24 cellular contexts compared by ENCODE assay signal in genomic region chr17:36594626-36595401, GRCh38. TPM values are rescaled to one million over a fixed set of nuclear protein-coding genes. Genes with fewer than 3 reads are reported as not detected.
DNase-seq lines count a peak whose midpoint lies in the region; ATAC-seq and TF ChIP-seq lines count a peak whose summit lies in the region.
"Had no signal": no experiment of that assay in that cellular context is flagged by ENCODE, and none has a peak within 500 bp of the region (broad histone marks: within the 10 kb centered on the region; RNA-seq: fewer than 3 reads in every experiment).

No MANE protein-coding gene starts in this region.

- H3K9me3 Mint-ChIP-seq in WTC11, result no peaks in the 10 kb centered on the region
- H3K9me3 Mint-ChIP-seq: CD4-positive, CD25-positive, alpha-beta regulatory T cell; GM23338 had no signal

- H3K4me3 ChIP-seq in spleen (no peak overlapping the region), stomach (no peak overlapping the region)
- H3K4me3 ChIP-seq: GM23338, HAP-1, PC-9 had no signal

- H3K36me3 ChIP-seq in spleen, result peaks cover 0 to 13% (median 0%) of the 10 kb centered on the region in 6 donors
- H3K36me3 ChIP-seq in stomach, result peaks cover 0 to 12% (median 5%) of the 10 kb centered on the region in 4 donors

- H3K27me3 Mint-ChIP-seq in WTC11 (ENCODE audit: low read depth), result no peaks in the 10 kb centered on the region
- H3K27me3 Mint-ChIP-seq: CD4-positive, CD25-positive, alpha-beta regulatory T cell had no signal

- H3K9me3 ChIP-seq in spleen (no peaks in the 10 kb centered on the region), stomach (no peaks in the 10 kb centered on the region)
- H3K9me3 ChIP-seq: HAP-1 had no signal

- no peak for DNase-seq in WTC11 (ENCODE audit: low spot score)
- DNase-seq in epithelial cell of prostate (ENCODE audit: low read depth, low spot score), result no peak
- peak; percentile 79 for DNase-seq in mesenteric fat pad (ENCODE audit: low spot score)
- peak; percentile 34 for DNase-seq in spleen
- DNase-seq in stomach, result no peak
- DNase-seq: CD4-positive, CD25-positive, alpha-beta regulatory T cell; COR-L47; DMS79; KBM-7; MM.1S; NCI-H1092; NCI-H1436; NCI-H187 treated with DMSO at 0.1 percent for 48 hours; NCI-H2227 treated with DMSO at 0.1 percent for 48 hours; NCI-H510A; SHP77 treated with DMSO at 0.1 percent for 48 hours had no signal

- H3K27ac ChIP-seq in epithelial cell of prostate (peak overlapping the region; percentile 50), spleen (no peak overlapping the region), stomach (no peak overlapping the region)
- H3K27ac ChIP-seq: HL-60, PC-9, RWPE1 had no signal

- POLR2A ChIA-PET in WTC11 (lab: Charles Lee), result no interaction called here

- ATAC-seq in WTC11, result no peak
- no peak for ATAC-seq in GM21529 (IDR thresholded peaks at IDR 0.05; ENCODE audit: unreplicated experiment)
- ATAC-seq in GM21381 (IDR thresholded peaks at IDR 0.05; ENCODE audit: unreplicated experiment), result no peak
- ATAC-seq: GM23338, HepG2 had no signal

- H3K27ac Mint-ChIP-seq in WTC11, result peak overlapping the region; percentile 78; the same call in 1 of the 2 replicates
- H3K27ac Mint-ChIP-seq: CD4-positive, CD25-positive, alpha-beta regulatory T cell; GM23338 had no signal

- peaks cover 28% of the 10 kb centered on the region for H3K4me1 Mint-ChIP-seq in WTC11

- H3K4me1 ChIP-seq in spleen, result peaks cover 5 to 39% (median 20%) of the 10 kb centered on the region in 6 donors
- peaks cover 17 to 30% (median 23%) of the 10 kb centered on the region in 4 donors for H3K4me1 ChIP-seq in stomach
- H3K4me1 ChIP-seq: HAP-1 had no signal

- CTCF ChIA-PET in WTC11 (lab: Charles Lee), result no interaction called here

- peaks cover 0 to 9% (median 0%) of the 10 kb centered on the region in 7 donors for H3K27me3 ChIP-seq in spleen (replicated peaks in 1 of 7)
- H3K27me3 ChIP-seq in stomach, result no peaks in the 10 kb centered on the region

- H3K4me3 Mint-ChIP-seq in WTC11, result no peak overlapping the region

- peaks cover 11% of the 10 kb centered on the region for H3K36me3 Mint-ChIP-seq in WTC11
- H3K36me3 Mint-ChIP-seq: CD4-positive, CD25-positive, alpha-beta regulatory T cell had no signal

- TF ChIP-seq CTCF in WTC11 (IDR thresholded peaks at IDR 0.05), result no peak
- TF ChIP-seq CTCF in spleen (IDR thresholded peaks at IDR 0.05 in 8 of 11, conservative IDR thresholded peaks at IDR 0.05 in 3 of 11), result no peak
- TF ChIP-seq CTCF in stomach (IDR thresholded peaks at IDR 0.05), result no peak

- TF ChIP-seq EP300 in stomach (IDR thresholded peaks at IDR 0.05), result no peak

- WGBS in spleen, 5 donors, result 64 to 88% (median 82%) methylated on average over 11 to 13 of the region's 13 CpGs
- 68 to 85% (median 83%) methylated on average over 12 to 13 of the region's 13 CpGs for WGBS in stomach, 5 donors

- TF ChIP-seq POLR2A in spleen (IDR thresholded peaks at IDR 0.05) (no peak), stomach (IDR thresholded peaks at IDR 0.05) (no peak)

- intact Hi-C loops in spleen (cut with DNase I; ENCODE audit: low total_unique reads) (no loop called here), stomach (cut with DNase I; ENCODE audit: low total_unique reads) (no loop called here)

TF ChIP-seq in WTC11, 78 proteins besides CTCF, POLR2A, EP300 and RAD21:
- TF ChIP-seq, protein P1, sequence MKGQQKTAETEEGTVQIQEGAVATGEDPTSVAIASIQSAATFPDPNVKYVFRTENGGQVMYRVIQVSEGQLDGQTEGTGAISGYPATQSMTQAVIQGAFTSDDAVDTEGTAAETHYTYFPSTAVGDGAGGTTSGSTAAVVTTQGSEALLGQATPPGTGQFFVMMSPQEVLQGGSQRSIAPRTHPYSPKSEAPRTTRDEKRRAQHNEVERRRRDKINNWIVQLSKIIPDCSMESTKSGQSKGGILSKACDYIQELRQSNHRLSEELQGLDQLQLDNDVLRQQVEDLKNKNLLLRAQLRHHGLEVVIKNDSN (CRISPR knock-in tag; IDR thresholded peaks at IDR 0.05), result no peak
- TF ChIP-seq SMAD4 (CRISPR knock-in tag; IDR thresholded peaks at IDR 0.05) (no peak), OVOL2 (CRISPR knock-in tag; IDR thresholded peaks at IDR 0.05; ENCODE audit: borderline replicate concordance) (no peak), ZNF671 (CRISPR knock-in tag; IDR thresholded peaks at IDR 0.05) (no peak), ESRRA (CRISPR knock-in tag; IDR thresholded peaks at IDR 0.05; ENCODE audit: borderline replicate concordance) (no peak), JAZF1 (CRISPR knock-in tag; IDR thresholded peaks at IDR 0.05) (no peak), ZSCAN18 (CRISPR knock-in tag; IDR thresholded peaks at IDR 0.05) (no peak)
- TF ChIP-seq, protein P2, sequence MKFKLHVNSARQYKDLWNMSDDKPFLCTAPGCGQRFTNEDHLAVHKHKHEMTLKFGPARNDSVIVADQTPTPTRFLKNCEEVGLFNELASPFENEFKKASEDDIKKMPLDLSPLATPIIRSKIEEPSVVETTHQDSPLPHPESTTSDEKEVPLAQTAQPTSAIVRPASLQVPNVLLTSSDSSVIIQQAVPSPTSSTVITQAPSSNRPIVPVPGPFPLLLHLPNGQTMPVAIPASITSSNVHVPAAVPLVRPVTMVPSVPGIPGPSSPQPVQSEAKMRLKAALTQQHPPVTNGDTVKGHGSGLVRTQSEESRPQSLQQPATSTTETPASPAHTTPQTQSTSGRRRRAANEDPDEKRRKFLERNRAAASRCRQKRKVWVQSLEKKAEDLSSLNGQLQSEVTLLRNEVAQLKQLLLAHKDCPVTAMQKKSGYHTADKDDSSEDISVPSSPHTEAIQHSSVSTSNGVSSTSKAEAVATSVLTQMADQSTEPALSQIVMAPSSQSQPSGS (CRISPR knock-in tag; IDR thresholded peaks at IDR 0.05; ENCODE audit: borderline replicate concordance, low read depth), result no peak

RNA-seq across cellular contexts. Expression of gene DHRS11, which starts 3.1 kb away (rescaled TPM):
- 34.8 to 38.0 TPM (median 35.9 TPM) in 3 replicates for total RNA-seq in WTC11 (2021)
- 16.3 TPM for total RNA-seq in mesenteric fat pad
- 1 to 10 TPM; 3.9 to 7.8 (median 5.2) TPM for total RNA-seq in spleen
- 1 to 10 TPM; 4.1 to 5.1 (median 4.7) TPM for polyA plus RNA-seq in spleen
- total RNA-seq in stomach, result 100 to 1,000 TPM in 1 of 5 donors, 10 to 100 TPM in 2, 1 to 10 TPM in 2; 8.5 to 339 (median 14.9) TPM
- 10 to 100 TPM; 11.0 to 12.1 (median 11.0) TPM for polyA plus RNA-seq in stomach

RNA-seq across cellular contexts. Expression of gene MRM1, which starts 6.6 kb away (rescaled TPM):
- total RNA-seq in WTC11 (2021) (12.1 to 16.5 TPM (median 14.2 TPM) in 3 replicates), mesenteric fat pad (4.1 TPM), spleen (1 to 10 TPM; 5.4 to 9.1 (median 7.7) TPM), stomach (10 to 100 TPM in 2 of 5 donors, 1 to 10 TPM in 2, not detected in 1; 1.8 to 38.5 (median 7.4) TPM)
- polyA plus RNA-seq in spleen (10 to 100 TPM in 2 of 3 donors, 1 to 10 TPM in 1; 9.4 to 13.8 (median 12.2) TPM), stomach (1 to 10 TPM; 2.4 to 8.0 (median 7.8) TPM)

RNA-seq across cellular contexts. Expression of gene GGNBP2, which starts 50.1 kb away (rescaled TPM):
- total RNA-seq in WTC11 (2021) (38.1 to 49.6 TPM (median 42.0 TPM) in 3 replicates), mesenteric fat pad (75.4 TPM), spleen (100 to 1,000 TPM in 2 of 7 donors, 10 to 100 TPM in 5; 83.3 to 123 (median 94.7) TPM), stomach (100 to 1,000 TPM in 2 of 5 donors, 10 to 100 TPM in 3; 15.8 to 161 (median 69.8) TPM)
- polyA plus RNA-seq in spleen (10 to 100 TPM; 60.8 to 65.5 (median 61.3) TPM), stomach (10 to 100 TPM; 24.7 to 40.2 (median 38.9) TPM)

Comparison
In these comparisons a context has a peak if more than half of its experiments do, and no peak if none do; other contexts are left out.
1. DNase-seq: peak in mesenteric fat pad (single experiment) and spleen (single experiment); none in WTC11 (single experiment), epithelial cell of prostate (single experiment) and stomach (single experiment).